In the genomic region with DNA sequence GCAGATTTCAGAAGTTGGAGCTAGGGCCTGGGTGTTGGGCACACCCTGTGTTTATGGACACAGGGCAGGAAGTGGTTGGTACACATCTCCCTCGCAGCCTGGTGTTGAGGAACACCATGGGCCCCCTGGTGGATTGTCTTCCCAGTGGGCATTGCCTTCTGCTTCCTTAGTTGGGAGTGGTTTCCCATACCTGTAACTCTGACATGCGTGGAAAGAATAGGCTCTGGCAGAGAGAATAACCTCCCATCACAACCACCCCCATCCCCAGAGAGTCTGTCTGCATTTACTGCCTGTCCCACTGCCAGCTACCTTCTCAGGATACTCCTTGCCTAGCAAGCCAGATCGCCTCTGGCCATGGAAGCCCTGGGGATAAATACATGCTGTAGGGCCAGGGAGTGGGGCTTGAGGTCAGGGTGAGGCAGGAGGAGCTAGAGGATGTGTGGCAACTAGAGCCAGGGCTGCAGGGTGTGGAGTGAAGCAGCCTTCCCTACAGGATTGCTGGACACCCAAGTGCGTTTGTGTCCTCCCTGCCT, we compare ENCODE assay signal across 9 cellular contexts. TPM values are rescaled to one million over a fixed set of nuclear protein-coding genes. Genes with fewer than 3 reads are reported as not detected.
A peak's percentile ranks its signal among the peaks of the same experiment; 100 is the strongest.
DNase-seq lines count a peak whose midpoint lies in the region; ATAC-seq, FAIRE-seq and TF ChIP-seq lines count a peak whose summit lies in the region.
"Had no signal": no experiment of that assay in that cellular context is flagged by ENCODE, and none has a peak within 500 bp of the region (broad histone marks: within the 10 kb centered on the region; RNA-seq: fewer than 3 reads in every experiment).

No MANE protein-coding gene starts in this region.

- H3K79me2 ChIP-seq in H9 (ENCODE audit: insufficient read depth, low read length): no peaks in the 10 kb centered on the region; the same call in 1 of the 2 replicates

- H3K9me3 ChIP-seq in H9 (ENCODE audit: control insufficient read depth, low read depth, low read length): no peaks in the 10 kb centered on the region
- H3K9me3 ChIP-seq: MG63 had no signal

- H4K5ac ChIP-seq in H9 (ENCODE audit: insufficient read length, low read depth, low read length): no peak overlapping the region

- no CpG with 5 or more reads among the region's 4 CpGs for WGBS in H9 (ENCODE audit: extremely low coverage, insufficient read length, low lambda C conversion rate)

- H2AFZ ChIP-seq in H9 (ENCODE audit: low read length): no peak overlapping the region

- H3K14ac ChIP-seq in H9 (ENCODE audit: insufficient read depth, low read length): no peak overlapping the region; the same call in 1 of the 2 replicates

- no peak overlapping the region for H3K4me2 ChIP-seq in H9 (ENCODE audit: insufficient read depth, insufficient read length, low read length)

- H3K27ac Mint-ChIP-seq in CD14-positive monocyte: peak overlapping the region in 5 of 7 donors; percentile 10 to 86 (median 26)
- peak overlapping the region; percentile 65 to 94 (median 77); a peak in 6 of 7 replicates for H3K27ac Mint-ChIP-seq in H9
- peak overlapping the region; percentile 40 for H3K27ac Mint-ChIP-seq in activated T-helper 1 cell treated with anti-CD3 and anti-CD28 coated beads, Interleukin-12 subunit alpha, Interleukin-12 subunit beta, Interleukin-2, Interleukin-4 antibody, amounts not matched to agents 30 ng/mL and 10 ng/mL and 1 ng/mL, durations not matched to agents 14 hours and 24 hours and 36 hours
- peak overlapping the region; percentile 88 for H3K27ac Mint-ChIP-seq in mesothelial cell of epicardium

- no peak overlapping the region for H3K18ac ChIP-seq in H9 (ENCODE audit: insufficient read length, low read depth, low read length)

- no peak overlapping the region for H4K91ac ChIP-seq in H9 (ENCODE audit: insufficient read length, low read depth, low read length)

- H4K20me1 ChIP-seq in H9 (ENCODE audit: control insufficient read depth, insufficient read depth, insufficient read length): peaks cover 2% of the 10 kb centered on the region

- H3K4me3 Mint-ChIP-seq in CD14-positive monocyte: no peak overlapping the region
- H3K4me3 Mint-ChIP-seq in H9: no peak overlapping the region; a peak in 1 of 5 replicates
- no peak overlapping the region for H3K4me3 Mint-ChIP-seq in activated T-helper 1 cell treated with anti-CD3 and anti-CD28 coated beads, Interleukin-12 subunit alpha, Interleukin-12 subunit beta, Interleukin-2, Interleukin-4 antibody, amounts not matched to agents 30 ng/mL and 10 ng/mL and 1 ng/mL, durations not matched to agents 14 hours and 24 hours and 36 hours
- no peak overlapping the region for H3K4me3 Mint-ChIP-seq in mesothelial cell of epicardium

- no peak overlapping the region for H3K27ac ChIP-seq in H9 (ENCODE audit: insufficient read length, low read depth, low read length)

- H3K36me3 Mint-ChIP-seq in CD14-positive monocyte (peaks cover 37 to 46% of the 10 kb centered on the region in 2 donors), H9 (ENCODE audit: insufficient read depth in 1 of 3, low read depth in 3 of 3) (peaks cover 5 to 29% (median 27%) of the 10 kb centered on the region in 3 experiments; a peak in 6 of 7 replicates), mesothelial cell of epicardium (peaks cover 4% of the 10 kb centered on the region)
- H3K36me3 Mint-ChIP-seq in activated T-helper 1 cell treated with anti-CD3 and anti-CD28 coated beads, Interleukin-12 subunit alpha, Interleukin-12 subunit beta, Interleukin-2, Interleukin-4 antibody, amounts not matched to agents 30 ng/mL and 10 ng/mL and 1 ng/mL, durations not matched to agents 14 hours and 24 hours and 36 hours (ENCODE audit: low read depth): peaks cover 7% of the 10 kb centered on the region

- no peaks in the 10 kb centered on the region for H3K23me2 ChIP-seq in H9 (ENCODE audit: insufficient read length, low read depth, low read length, poor library complexity, severe bottlenecking)

- no peak overlapping the region for H2BK120ac ChIP-seq in H9 (ENCODE audit: low read depth, low read length, poor library complexity, severe bottlenecking)

- no peak overlapping the region for H2BK15ac ChIP-seq in H9 (ENCODE audit: low read depth, low read length)

- H3K4ac ChIP-seq in H9 (ENCODE audit: low read depth, low read length): no peak overlapping the region

- no peaks in the 10 kb centered on the region for H3K27me3 ChIP-seq in H9 (ENCODE audit: insufficient read depth, low read length)
- H3K27me3 ChIP-seq: MG63 had no signal

- intact Hi-C loops in CD14-positive monocyte (cut with micrococcal nuclease) (no loop called here), left cardiac atrium (cut with DNase I) (loop anchor here in 1 of 2 donors (10.0 kb wide), 1 partner anchor 231 kb away; no protein-coding TSS in a partner anchor)
- intact Hi-C loops in activated T-helper 1 cell treated with anti-CD3 and anti-CD28 coated beads, Interleukin-12 subunit alpha, Interleukin-12 subunit beta, Interleukin-2, Interleukin-4 antibody, amounts not matched to agents 30 ng/mL and 10 ng/mL and 1 ng/mL, durations not matched to agents 14 hours and 24 hours and 36 hours (cut with micrococcal nuclease): no loop called here

- H2AK5ac ChIP-seq in H9 (ENCODE audit: insufficient read length, low read length): no peak overlapping the region

- H3K56ac ChIP-seq in H9 (ENCODE audit: insufficient read length, low read depth, low read length): no peak overlapping the region

- H2BK20ac ChIP-seq in H9 (ENCODE audit: low read depth, low read length, poor library complexity, severe bottlenecking): no peak overlapping the region

- DNase-seq in CD14-positive monocyte (ENCODE audit: low spot score) (no peak), H9 (no peak), mesothelial cell of epicardium (ENCODE audit: low spot score in 2 of 2, unreplicated experiment in 2 of 2) (no peak), GM19239 (ENCODE audit: insufficient read length, low spot score) (no peak), NCI-H1092 treated with DMSO at 0.1 percent for 48 hours (lab: John Stamatoyannopoulos, UW) (no peak), left cardiac atrium (no peak)
- DNase-seq in activated T-helper 1 cell treated with anti-CD3 and anti-CD28 coated beads, Interleukin-12 subunit alpha, Interleukin-12 subunit beta, Interleukin-2, Interleukin-4 antibody, amounts not matched to agents 30 ng/mL and 10 ng/mL and 1 ng/mL, durations not matched to agents 14 hours and 24 hours and 36 hours (ENCODE audit: low spot score): no peak
- DNase-seq: MG63 had no signal

- H3K9ac ChIP-seq in H9 (ENCODE audit: extremely low read depth, insufficient read length, low read length): no peak overlapping the region

- no peak overlapping the region for H2BK5ac ChIP-seq in H9 (ENCODE audit: insufficient read length, low read length)

- no peak overlapping the region for H3K23ac ChIP-seq in H9 (ENCODE audit: insufficient read length, low read depth, low read length)

- no peak for FAIRE-seq in GM19239 (lab: Jason Lieb, UNC)

- ATAC-seq in GM21515 (IDR thresholded peaks at IDR 0.05; ENCODE audit: unreplicated experiment): no peak
- no peak for ATAC-seq in left cardiac atrium

- peaks cover 5% of the 10 kb centered on the region for H3K79me1 ChIP-seq in H9 (ENCODE audit: insufficient read depth, low read depth, low read length, poor library complexity, severe bottlenecking)

- no peak overlapping the region for H2BK12ac ChIP-seq in H9 (ENCODE audit: insufficient read length, low read depth, low read length)

- peaks cover 6% of the 10 kb centered on the region; the same call in 1 of the 2 replicates for H3K4me1 ChIP-seq in H9 (ENCODE audit: insufficient read depth, low read length)

- H3K4me1 Mint-ChIP-seq in CD14-positive monocyte: peaks cover 8% of the 10 kb centered on the region
- H3K4me1 Mint-ChIP-seq in H9: peaks cover 30% of the 10 kb centered on the region in 2 experiments
- peaks cover 30% of the 10 kb centered on the region for H3K4me1 Mint-ChIP-seq in activated T-helper 1 cell treated with anti-CD3 and anti-CD28 coated beads, Interleukin-12 subunit alpha, Interleukin-12 subunit beta, Interleukin-2, Interleukin-4 antibody, amounts not matched to agents 30 ng/mL and 10 ng/mL and 1 ng/mL, durations not matched to agents 14 hours and 24 hours and 36 hours (ENCODE audit: low read depth)
- peaks cover 31% of the 10 kb centered on the region for H3K4me1 Mint-ChIP-seq in mesothelial cell of epicardium

- TF ChIP-seq CTCF in CD14-positive monocyte (IDR thresholded peaks at IDR 0.05) (no peak), H9 (conservative IDR thresholded peaks at IDR 0.05) (peak; percentile 25; the same call in 2 of the 3 replicates), mesothelial cell of epicardium (IDR thresholded peaks at IDR 0.05; ENCODE audit: unreplicated experiment) (no peak)

- no peak overlapping the region for H3T11ph ChIP-seq in H9 (ENCODE audit: low read length)

- H3K27me3 Mint-ChIP-seq in CD14-positive monocyte (ENCODE audit: low read depth in 3 of 3) (peaks cover 0 to 4% (median 0%) of the 10 kb centered on the region in 3 donors), H9 (ENCODE audit: low read depth) (no peaks in the 10 kb centered on the region), mesothelial cell of epicardium (ENCODE audit: low read depth) (no peaks in the 10 kb centered on the region)
- H3K27me3 Mint-ChIP-seq in activated T-helper 1 cell treated with anti-CD3 and anti-CD28 coated beads, Interleukin-12 subunit alpha, Interleukin-12 subunit beta, Interleukin-2, Interleukin-4 antibody, amounts not matched to agents 30 ng/mL and 10 ng/mL and 1 ng/mL, durations not matched to agents 14 hours and 24 hours and 36 hours (ENCODE audit: insufficient read depth): no peaks in the 10 kb centered on the region

- H4K8ac ChIP-seq in H9 (replicated peaks; ENCODE audit: insufficient read length, low read depth, low read length): no peak overlapping the region

- H3K9me3 Mint-ChIP-seq in CD14-positive monocyte (no peaks in the 10 kb centered on the region), H9 (no peaks in the 10 kb centered on the region), mesothelial cell of epicardium (no peaks in the 10 kb centered on the region)
- H3K9me3 Mint-ChIP-seq in activated T-helper 1 cell treated with anti-CD3 and anti-CD28 coated beads, Interleukin-12 subunit alpha, Interleukin-12 subunit beta, Interleukin-2, Interleukin-4 antibody, amounts not matched to agents 30 ng/mL and 10 ng/mL and 1 ng/mL, durations not matched to agents 14 hours and 24 hours and 36 hours: no peaks in the 10 kb centered on the region

RNA-seq across cellular contexts. Expression of a gene that starts 14.7 kb away (rescaled TPM):
- polyA plus RNA-seq in CD14-positive monocyte: not detected
- 0.26 and 0.55 TPM in 2 replicates for total RNA-seq in H9 (2021)
- total RNA-seq in activated T-helper 1 cell treated with anti-CD3 and anti-CD28 coated beads, Interleukin-12 subunit alpha, Interleukin-12 subunit beta, Interleukin-2, Interleukin-4 antibody, amounts not matched to agents 30 ng/mL and 10 ng/mL and 1 ng/mL, durations not matched to agents 14 hours and 24 hours and 36 hours: 0.10 and 0.12 TPM in 2 replicates
- total RNA-seq in mesothelial cell of epicardium: 0.58 to 0.72 TPM (median 0.60 TPM) in 3 replicates
- total RNA-seq in left cardiac atrium: 1 to 10 TPM in 1 of 2 donors, under 1 TPM in 1; 0.50 to 1.2 TPM

RNA-seq across cellular contexts. Expression of a gene that starts 18.1 kb away (rescaled TPM):
- 1 to 10 TPM; 3.2 TPM for polyA plus RNA-seq in CD14-positive monocyte
- total RNA-seq in H9 (2021): 45.1 and 49.2 TPM in 2 replicates
- 43.4 and 48.2 TPM in 2 replicates for total RNA-seq in activated T-helper 1 cell treated with anti-CD3 and anti-CD28 coated beads, Interleukin-12 subunit alpha, Interleukin-12 subunit beta, Interleukin-2, Interleukin-4 antibody, amounts not matched to agents 30 ng/mL and 10 ng/mL and 1 ng/mL, durations not matched to agents 14 hours and 24 hours and 36 hours
- total RNA-seq in mesothelial cell of epicardium: 45.9 to 52.7 TPM (median 49.7 TPM) in 3 replicates
- 10 to 100 TPM; 17.4 to 18.3 TPM for total RNA-seq in left cardiac atrium

RNA-seq across cellular contexts. Expression of a gene that starts 21.3 kb away (rescaled TPM):
- 100 to 1,000 TPM; 112 to 123 TPM for polyA plus RNA-seq in CD14-positive monocyte
- total RNA-seq in H9 (2021) (80.7 and 84.5 TPM in 2 replicates), mesothelial cell of epicardium (107 to 112 TPM (median 111 TPM) in 3 replicates), left cardiac atrium (10 to 100 TPM; 64.4 to 73.5 TPM)
- total RNA-seq in activated T-helper 1 cell treated with anti-CD3 and anti-CD28 coated beads, Interleukin-12 subunit alpha, Interleukin-12 subunit beta, Interleukin-2, Interleukin-4 antibody, amounts not matched to agents 30 ng/mL and 10 ng/mL and 1 ng/mL, durations not matched to agents 14 hours and 24 hours and 36 hours: 60.2 and 62.5 TPM in 2 replicates

RNA-seq across cellular contexts. Expression of a gene that starts 21.4 kb away (rescaled TPM):
- polyA plus RNA-seq in CD14-positive monocyte: 1 to 10 TPM; 4.5 to 6.1 TPM
- total RNA-seq in H9 (2021) (75.8 and 76.6 TPM in 2 replicates), mesothelial cell of epicardium (39.5 to 43.4 TPM (median 41.3 TPM) in 3 replicates), left cardiac atrium (10 to 100 TPM; 17.8 to 28.3 TPM)
- total RNA-seq in activated T-helper 1 cell treated with anti-CD3 and anti-CD28 coated beads, Interleukin-12 subunit alpha, Interleukin-12 subunit beta, Interleukin-2, Interleukin-4 antibody, amounts not matched to agents 30 ng/mL and 10 ng/mL and 1 ng/mL, durations not matched to agents 14 hours and 24 hours and 36 hours: 85.8 and 98.0 TPM in 2 replicates

RNA-seq across cellular contexts. Expression of a gene that starts 40.1 kb away (rescaled TPM):
- polyA plus RNA-seq in CD14-positive monocyte: not detected
- total RNA-seq in H9 (2021): 0.57 and 0.96 TPM in 2 replicates
- 1.5 and 2.0 TPM in 2 replicates for total RNA-seq in activated T-helper 1 cell treated with anti-CD3 and anti-CD28 coated beads, Interleukin-12 subunit alpha, Interleukin-12 subunit beta, Interleukin-2, Interleukin-4 antibody, amounts not matched to agents 30 ng/mL and 10 ng/mL and 1 ng/mL, durations not matched to agents 14 hours and 24 hours and 36 hours
- total RNA-seq in mesothelial cell of epicardium: 3.5 to 4.7 TPM (median 4.1 TPM) in 3 replicates
- under 1 TPM in 1 of 2 donors, not detected in 1; 0.68 TPM for total RNA-seq in left cardiac atrium

Comparison
In these comparisons a context has a peak if more than half of its experiments do, and no peak if none do; other contexts are left out.
1. H3K27ac Mint-ChIP-seq: peak in every context shown above with its lines; median percentile 88 in mesothelial cell of epicardium; 77 in H9; 40 in activated T-helper 1 cell treated with anti-CD3 and anti-CD28 coated beads, Interleukin-12 subunit alpha, Interleukin-12 subunit beta, Interleukin-2, Interleukin-4 antibody, amounts not matched to agents 30 ng/mL and 10 ng/mL and 1 ng/mL, durations not matched to agents 14 hours and 24 hours and 36 hours; 26 in CD14-positive monocyte.